Comparison of ENCODE assay signal across 24 cellular contexts in the genomic region with DNA sequence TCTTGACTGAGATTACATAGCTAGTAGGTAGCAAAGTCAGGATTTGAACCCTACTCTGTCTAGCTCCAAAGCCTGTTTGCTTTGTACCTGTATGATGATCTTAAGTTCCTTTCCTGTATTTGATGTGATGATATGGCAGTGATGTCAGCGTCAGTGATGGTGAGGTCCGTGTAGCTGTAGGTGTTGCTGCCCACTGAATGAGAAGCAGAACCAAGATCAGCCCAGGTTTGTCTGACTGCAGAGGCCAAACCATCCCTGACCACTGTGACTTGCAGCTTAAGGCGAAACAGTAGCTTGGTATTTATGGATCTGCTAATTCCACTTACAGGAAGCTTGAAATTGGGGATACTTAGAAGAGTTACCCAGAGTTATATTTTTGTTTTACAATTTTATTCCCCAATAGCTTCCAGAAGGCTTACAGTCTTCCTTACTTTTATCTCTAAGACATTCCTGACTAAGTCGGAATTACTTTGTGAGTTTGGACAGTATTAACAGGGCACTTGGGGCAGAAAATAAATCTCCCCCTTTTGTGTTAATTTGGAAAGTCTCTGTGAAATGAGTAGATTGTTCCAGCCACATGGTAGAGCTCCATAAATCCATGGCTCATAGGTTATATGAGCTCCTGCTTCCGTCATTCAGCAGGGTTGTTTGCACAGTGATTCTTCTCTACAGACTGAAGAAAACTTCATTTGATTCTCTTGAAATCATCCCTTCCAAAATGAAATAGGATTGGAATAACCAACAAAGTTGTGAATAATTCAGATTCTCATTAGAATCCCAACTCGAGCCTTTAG.
DNase-seq lines count a peak whose midpoint lies in the region; ATAC-seq, FAIRE-seq and TF ChIP-seq lines count a peak whose summit lies in the region.
"Had no signal": no experiment of that assay in that cellular context is flagged by ENCODE, and none has a peak within 500 bp of the region (broad histone marks: within the 10 kb centered on the region; RNA-seq: fewer than 3 reads in every experiment).

No MANE protein-coding gene starts in this region.

- H4K20me1 ChIP-seq in IMR-90 (ENCODE audit: insufficient read depth, low read length) = no peaks in the 10 kb centered on the region

- intact Hi-C loops in A673 (cut with micrococcal nuclease; ENCODE audit: unreplicated experiment) = loop anchor here (2.0 kb wide), 2 partner anchors 87 to 275 kb away; no protein-coding TSS in a partner anchor
- intact Hi-C loops in IMR-90 (cut with micrococcal nuclease) = no loop called here

- peak overlapping the region; percentile 19 for H3K27ac Mint-ChIP-seq in central memory CD8-positive, alpha-beta T cell (ENCODE audit: low read depth)
- peak overlapping the region; percentile 27 for H3K27ac Mint-ChIP-seq in nephron progenitor cell
- H3K27ac Mint-ChIP-seq: B cell; CD8-positive, alpha-beta T cell had no signal

- TF ChIP-seq CTCF in A673 (conservative IDR thresholded peaks at IDR 0.05; ENCODE audit: low read depth, low read length) = no peak
- no peak for TF ChIP-seq CTCF in IMR-90 (conservative IDR thresholded peaks at IDR 0.05; ENCODE audit: low read depth, low read length)
- TF ChIP-seq CTCF in nephron progenitor cell (IDR thresholded peaks at IDR 0.05) = no peak

- no peak overlapping the region for H2BK20ac ChIP-seq in IMR-90 (ENCODE audit: low read depth, low read length)

- POLR2A ChIA-PET in A673 (lab: Charles Lee; ENCODE audit: low non-redundant PET) (no interaction called here), IMR-90 (lab: Charles Lee; ENCODE audit: unreplicated experiment) (no interaction called here)

- no peak for FAIRE-seq in GM19239 (lab: Jason Lieb, UNC)
- FAIRE-seq: GM12878, GM18507 had no signal

- 0 out of 2 replicates have a peak overlapping the region, but pooled peaks have one; percentile 21 for H2AK5ac ChIP-seq in IMR-90 (ENCODE audit: low read depth, low read length)

- H3K23ac ChIP-seq in IMR-90 (ENCODE audit: low read depth, low read length) = no peak overlapping the region

- no peak for DNase-seq in A673 (ENCODE audit: low spot score)
- DNase-seq in IMR-90 = no peak
- DNase-seq in central memory CD8-positive, alpha-beta T cell (ENCODE audit: low spot score in 2 of 2) = no peak
- no peak for DNase-seq in nephron progenitor cell
- DNase-seq in GM19239 (ENCODE audit: insufficient read length, low spot score) = no peak
- DNase-seq: 8988T; CD8-positive, alpha-beta T cell; DMS53; EL; GOT3; MG63; NCI-H1048; NCI-H1436 treated with DMSO at 0.1 percent for 48 hours; NCI-H2029; NCI-H345; NCI-H524 treated with DMSO at 0.1 percent for 48 hours; PC-9 had no signal

- H3K27ac ChIP-seq in A673 (ENCODE audit: low read depth, low read length, poor library complexity, severe bottlenecking) = peak overlapping the region; percentile 55
- H3K27ac ChIP-seq in IMR-90 (ENCODE audit: insufficient read depth, low read length) = no peak overlapping the region
- H3K27ac ChIP-seq: HL-60, PC-9 had no signal

- no peaks in the 10 kb centered on the region for H3K79me1 ChIP-seq in IMR-90 (ENCODE audit: low read depth in 1 of 2, low read length in 2 of 2)

- WGBS in IMR-90 (ENCODE audit: extremely low coverage in 2 of 2, insufficient read length in 1 of 2), 2 experiments = no CpG with 5 or more reads among the region's 6 CpGs

- no peak overlapping the region for H3K56ac ChIP-seq in IMR-90 (ENCODE audit: extremely low read depth, insufficient read depth, low read length)

- no peak for TF ChIP-seq POLR2A in IMR-90 (IDR thresholded peaks at IDR 0.05; ENCODE audit: low read depth, low read length)

- H3K36me3 Mint-ChIP-seq in central memory CD8-positive, alpha-beta T cell (ENCODE audit: insufficient read depth) = peaks cover 13% of the 10 kb centered on the region
- H3K36me3 Mint-ChIP-seq in nephron progenitor cell (ENCODE audit: low read depth) = no peaks in the 10 kb centered on the region

- no peak overlapping the region for H2BK15ac ChIP-seq in IMR-90 (ENCODE audit: low read depth, low read length)

- no peak overlapping the region for H3K4me3 Mint-ChIP-seq in central memory CD8-positive, alpha-beta T cell
- H3K4me3 Mint-ChIP-seq in nephron progenitor cell = no peak overlapping the region
- H3K4me3 Mint-ChIP-seq: B cell; CD8-positive, alpha-beta T cell had no signal

- H3K9me3 ChIP-seq in A673 (ENCODE audit: low read depth, low read length, poor library complexity, severe bottlenecking) (no peaks in the 10 kb centered on the region), IMR-90 (ENCODE audit: control insufficient read depth, insufficient read depth, low read length) (no peaks in the 10 kb centered on the region)
- H3K9me3 ChIP-seq: MG63 had no signal

- no peak overlapping the region for H3K4ac ChIP-seq in IMR-90 (ENCODE audit: low read depth, low read length)

- H2BK5ac ChIP-seq in IMR-90 (ENCODE audit: low read depth, low read length, poor library complexity, severe bottlenecking) = no peak overlapping the region

- no peak overlapping the region for H3K9ac ChIP-seq in IMR-90 (ENCODE audit: low read depth, low read length)

- H3K4me3 ChIP-seq in A673 (ENCODE audit: low read depth, low read length, poor library complexity, severe bottlenecking) = no peak overlapping the region
- H3K4me3 ChIP-seq in IMR-90 (ENCODE audit: insufficient read depth, low read depth, low read length) = no peak overlapping the region
- H3K4me3 ChIP-seq: GM12878, MG63, PC-9 had no signal

- CTCF ChIA-PET in A673 (lab: Charles Lee) (no interaction called here), IMR-90 (lab: Yijun Ruan, JAX) (no interaction called here)

- TF ChIP-seq RAD21 in IMR-90 (IDR thresholded peaks at IDR 0.05; ENCODE audit: low read length) = no peak

- no peak overlapping the region for H2AFZ ChIP-seq in IMR-90 (replicated peaks; ENCODE audit: low read length, poor library complexity)
- H2AFZ ChIP-seq: PC-9 had no signal

- H3K9me1 ChIP-seq in IMR-90 (ENCODE audit: insufficient read depth, low read length) = peaks cover 8% of the 10 kb centered on the region

- H3K4me1 ChIP-seq in A673 (ENCODE audit: insufficient read depth, low read length, poor library complexity, severe bottlenecking) (peaks cover 64% of the 10 kb centered on the region), IMR-90 (ENCODE audit: control insufficient read depth, insufficient read depth, low read length) (peaks cover 4% of the 10 kb centered on the region)

- H3K36me3 ChIP-seq in A673 (ENCODE audit: insufficient read depth, low read length, poor library complexity, severe bottlenecking) (no peaks in the 10 kb centered on the region), IMR-90 (ENCODE audit: control insufficient read depth, insufficient read depth, low read length) (no peaks in the 10 kb centered on the region)
- H3K36me3 ChIP-seq: MG63 had no signal

- no peak overlapping the region for H3K4me2 ChIP-seq in IMR-90 (ENCODE audit: low read depth, low read length)
- H3K4me2 ChIP-seq: PC-9 had no signal

- no peak overlapping the region for H4K91ac ChIP-seq in IMR-90 (ENCODE audit: insufficient read depth, low read depth, low read length)

- in situ Hi-C loops in IMR-90 (cut with MboI; ENCODE audit: low sequenced_read_pairs) = no loop called here

- H4K8ac ChIP-seq in IMR-90 (ENCODE audit: low read depth in 2 of 2, low read length in 2 of 2) = no peak overlapping the region

- H3K27me3 Mint-ChIP-seq in central memory CD8-positive, alpha-beta T cell = no peaks in the 10 kb centered on the region
- H3K27me3 Mint-ChIP-seq in nephron progenitor cell (ENCODE audit: low read depth, poor library complexity) = no peaks in the 10 kb centered on the region
- H3K27me3 Mint-ChIP-seq: B cell had no signal

- H4K5ac ChIP-seq in IMR-90 (ENCODE audit: low read depth, low read length) = no peak overlapping the region

- BruUV-seq in A673 (replicated peaks; lab: Mats Ljungman, UMichigan) (no TSS peak), IMR-90 (replicated peaks; lab: Mats Ljungman, UMichigan) (no TSS peak)

- ATAC-seq in IMR-90 (ENCODE audit: low read depth) (no peak), HG03045 (IDR thresholded peaks at IDR 0.05; ENCODE audit: unreplicated experiment) (no peak), HG03520 (IDR thresholded peaks at IDR 0.05; ENCODE audit: unreplicated experiment) (no peak), GM18498 (IDR thresholded peaks at IDR 0.05; ENCODE audit: unreplicated experiment) (no peak)
- ATAC-seq in central memory CD8-positive, alpha-beta T cell (replicated peaks; ENCODE audit: extremely low read depth, poor library complexity, severe bottlenecking) = no peak
- ATAC-seq: CD8-positive, alpha-beta T cell; GM12878 had no signal

- no peak overlapping the region for H3K18ac ChIP-seq in IMR-90 (ENCODE audit: low read depth, low read length)

- no peak overlapping the region for H3K14ac ChIP-seq in IMR-90 (replicated peaks; ENCODE audit: low read depth, low read length)

- H3K27me3 ChIP-seq in A673 (replicated peaks; ENCODE audit: insufficient read depth, low read depth, low read length, poor library complexity) (no peaks in the 10 kb centered on the region), IMR-90 (ENCODE audit: control insufficient read depth, insufficient read depth, low read length) (no peaks in the 10 kb centered on the region)
- H3K27me3 ChIP-seq: MG63 had no signal

- H2BK120ac ChIP-seq in IMR-90 (ENCODE audit: low read depth, low read length) = no peak overlapping the region

- H3K4me1 Mint-ChIP-seq in central memory CD8-positive, alpha-beta T cell = peaks cover 30% of the 10 kb centered on the region
- peaks cover 74% of the 10 kb centered on the region for H3K4me1 Mint-ChIP-seq in nephron progenitor cell

- no peak overlapping the region for H2AK9ac ChIP-seq in IMR-90 (replicated peaks; ENCODE audit: low read depth, low read length, poor library complexity)

- no peaks in the 10 kb centered on the region for H3K9me3 Mint-ChIP-seq in central memory CD8-positive, alpha-beta T cell
- no peaks in the 10 kb centered on the region for H3K9me3 Mint-ChIP-seq in nephron progenitor cell
- H3K9me3 Mint-ChIP-seq: CD8-positive, alpha-beta T cell had no signal

- dilution Hi-C loops in IMR-90 (cut with HindIII; ENCODE audit: low sequenced_read_pairs, unreplicated experiment) = no loop called here

TF ChIP-seq in IMR-90, 13 proteins besides CTCF, POLR2A, EP300 and RAD21 (continues in another document):
- no peak for TF ChIP-seq BHLHE40 (IDR thresholded peaks at IDR 0.05; ENCODE audit: low read depth, low read length)
- TF ChIP-seq SMC3 (IDR thresholded peaks at IDR 0.05; ENCODE audit: low read depth, low read length) = no peak
- no peak for TF ChIP-seq FOS (IDR thresholded peaks at IDR 0.05; ENCODE audit: low read depth, low read length)
- TF ChIP-seq, protein P1, sequence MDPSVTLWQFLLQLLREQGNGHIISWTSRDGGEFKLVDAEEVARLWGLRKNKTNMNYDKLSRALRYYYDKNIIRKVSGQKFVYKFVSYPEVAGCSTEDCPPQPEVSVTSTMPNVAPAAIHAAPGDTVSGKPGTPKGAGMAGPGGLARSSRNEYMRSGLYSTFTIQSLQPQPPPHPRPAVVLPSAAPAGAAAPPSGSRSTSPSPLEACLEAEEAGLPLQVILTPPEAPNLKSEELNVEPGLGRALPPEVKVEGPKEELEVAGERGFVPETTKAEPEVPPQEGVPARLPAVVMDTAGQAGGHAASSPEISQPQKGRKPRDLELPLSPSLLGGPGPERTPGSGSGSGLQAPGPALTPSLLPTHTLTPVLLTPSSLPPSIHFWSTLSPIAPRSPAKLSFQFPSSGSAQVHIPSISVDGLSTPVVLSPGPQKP (IDR thresholded peaks at IDR 0.05; ENCODE audit: borderline replicate concordance, low read depth, low read length) = no peak
- TF ChIP-seq RFX5 (IDR thresholded peaks at IDR 0.05; ENCODE audit: low read depth, low read length) = no peak
